32 cellular contexts compared by ENCODE assay signal in the genomic region with DNA sequence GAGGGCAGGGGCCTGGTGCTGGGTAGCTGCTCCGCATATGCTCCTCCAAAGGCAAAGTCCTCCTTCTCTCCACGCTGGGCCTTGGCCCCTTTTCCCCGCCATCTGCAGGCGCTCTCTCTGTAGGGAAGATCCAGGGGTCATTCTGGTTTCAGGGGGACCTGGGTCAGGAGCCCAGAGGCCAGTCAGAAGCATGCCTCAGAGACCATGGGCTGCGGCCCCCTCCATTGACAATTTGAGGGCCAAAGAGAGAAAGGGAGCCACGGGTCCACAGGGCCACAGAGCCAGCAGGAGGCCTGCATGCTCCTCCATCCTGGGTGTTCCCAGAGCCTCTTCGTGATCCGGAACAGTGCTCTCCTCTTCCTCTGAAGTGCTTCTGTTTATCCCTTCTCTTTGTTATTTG. TPM values are rescaled to one million over a fixed set of nuclear protein-coding genes. Genes with fewer than 3 reads are reported as not detected.
"Had no signal": no experiment of that assay in that cellular context is flagged by ENCODE, and none has a peak within 500 bp of the region (broad histone marks: within the 10 kb centered on the region; RNA-seq: fewer than 3 reads in every experiment).

No MANE protein-coding gene starts in this region.

- H3K27me3 Mint-ChIP-seq: activated CD8-positive, alpha-beta T cell treated with anti-CD3 and anti-CD28 coated beads for 36 hours; activated naive CD8-positive, alpha-beta T cell treated with anti-CD3 and anti-CD28 coated beads for 36 hours; activated T-helper 17 cell treated with anti-CD3 and anti-CD28 coated beads, Interleukin-2, amount 50 U/mL, for 72 hours; naive thymus-derived CD4-positive, alpha-beta T cell; stimulated activated memory B cell treated with anti-CD40 and anti-IgM and Interleukin-4, amounts not matched to agents 10 μg/mL and 1 μg/mL and 100 μg/mL, for 72 hours; stimulated activated naive CD8-positive, alpha-beta T cell treated with anti-CD3 and anti-CD28 coated beads, Interleukin-15, amount 100 ng/mL, for 72 hours had no signal

- H3K4me1 ChIP-seq: adrenal gland, ascending aorta, tibial artery had no signal

- H3K4me3 Mint-ChIP-seq: activated CD8-positive, alpha-beta T cell treated with anti-CD3 and anti-CD28 coated beads for 36 hours; activated naive CD8-positive, alpha-beta T cell treated with anti-CD3 and anti-CD28 coated beads for 36 hours; activated T-cell treated with anti-CD3 and anti-CD28 coated beads, Interleukin-2, amount 50 U/mL, for 4 hours; activated T-helper 17 cell treated with anti-CD3 and anti-CD28 coated beads, Interleukin-2, amount 50 U/mL, for 72 hours; endodermal cell; naive thymus-derived CD4-positive, alpha-beta T cell; stimulated activated memory B cell treated with anti-CD40 and anti-IgM and Interleukin-4, amounts not matched to agents 10 μg/mL and 1 μg/mL and 100 μg/mL, for 72 hours; stimulated activated naive CD8-positive, alpha-beta T cell treated with anti-CD3 and anti-CD28 coated beads, Interleukin-15, amount 100 ng/mL, for 72 hours; WTC11 had no signal

- H3K36me3 Mint-ChIP-seq: activated naive CD8-positive, alpha-beta T cell treated with anti-CD3 and anti-CD28 coated beads for 36 hours; stimulated activated memory B cell treated with anti-CD40 and anti-IgM and Interleukin-4, amounts not matched to agents 10 μg/mL and 1 μg/mL and 100 μg/mL, for 72 hours had no signal

- H3K27ac ChIP-seq: adrenal gland, ascending aorta, brain microvascular endothelial cell, tibial artery had no signal

- H3K9me3 Mint-ChIP-seq: activated CD8-positive, alpha-beta T cell treated with anti-CD3 and anti-CD28 coated beads for 36 hours; activated naive CD8-positive, alpha-beta T cell treated with anti-CD3 and anti-CD28 coated beads for 36 hours; activated T-cell treated with anti-CD3 and anti-CD28 coated beads, Interleukin-2, amount 50 U/mL, for 4 hours; activated T-helper 17 cell treated with anti-CD3 and anti-CD28 coated beads, Interleukin-2, amount 50 U/mL, for 72 hours; endodermal cell; naive thymus-derived CD4-positive, alpha-beta T cell; stimulated activated memory B cell treated with anti-CD40 and anti-IgM and Interleukin-4, amounts not matched to agents 10 μg/mL and 1 μg/mL and 100 μg/mL, for 72 hours; stimulated activated naive CD8-positive, alpha-beta T cell treated with anti-CD3 and anti-CD28 coated beads, Interleukin-15, amount 100 ng/mL, for 72 hours; WTC11 had no signal

- H3K27ac Mint-ChIP-seq: activated CD8-positive, alpha-beta T cell treated with anti-CD3 and anti-CD28 coated beads for 36 hours; activated naive CD8-positive, alpha-beta T cell treated with anti-CD3 and anti-CD28 coated beads for 36 hours; activated T-helper 17 cell treated with anti-CD3 and anti-CD28 coated beads, Interleukin-2, amount 50 U/mL, for 72 hours; stimulated activated memory B cell treated with anti-CD40 and anti-IgM and Interleukin-4, amounts not matched to agents 10 μg/mL and 1 μg/mL and 100 μg/mL, for 72 hours; WTC11 had no signal

- DNase-seq: activated CD4-positive, alpha-beta T cell treated with anti-CD3 and anti-CD28 coated beads for 1 hour; activated CD4-positive, alpha-beta T cell treated with anti-CD3 and anti-CD28 coated beads, Interleukin-2, amount 50 U/mL, for 1 hour; activated CD8-positive, alpha-beta T cell treated with anti-CD3 and anti-CD28 coated beads for 36 hours; activated naive CD4-positive, alpha-beta T cell; activated naive CD8-positive, alpha-beta T cell treated with anti-CD3 and anti-CD28 coated beads for 36 hours; activated T-cell treated with anti-CD3 and anti-CD28 coated beads, Interleukin-2, amount 50 U/mL, for 4 hours; brain microvascular endothelial cell; caudate nucleus; endodermal cell; left cardiac atrium; left ventricle myocardium superior; midbrain; naive thymus-derived CD4-positive, alpha-beta T cell; stimulated activated CD4-positive, alpha-beta T cell treated with anti-CD3 and anti-CD28 coated beads, Interleukin-12 subunit alpha, Interleukin-12 subunit beta, amount 100 ng/mL, for 4 hours; stimulated activated CD4-positive, alpha-beta T cell treated with anti-CD3 and anti-CD28 coated beads, Interleukin-4, amount 100 ng/mL, for 1 hour; stimulated activated CD8-positive, alpha-beta memory T cell treated with anti-CD3 and anti-CD28 coated beads, Interleukin-4, amount 100 ng/mL, for 48 hours; stimulated activated naive CD8-positive, alpha-beta T cell treated with anti-CD3 and anti-CD28 coated beads, Interleukin-15, amount 100 ng/mL, for 72 hours; substantia nigra; T-helper 2 cell had no signal

- H3K27me3 ChIP-seq: adrenal gland, ascending aorta, brain microvascular endothelial cell, foreskin keratinocyte, tibial artery had no signal

- H3K4me3 ChIP-seq: adrenal gland, ascending aorta, tibial artery had no signal

- H3K9me3 ChIP-seq: adrenal gland, ascending aorta, tibial artery had no signal

- ATAC-seq: activated CD8-positive, alpha-beta T cell treated with anti-CD3 and anti-CD28 coated beads for 36 hours; activated T-cell treated with anti-CD3 and anti-CD28 coated beads, Interleukin-2, amount 50 U/mL, for 4 hours; activated T-helper 17 cell treated with anti-CD3 and anti-CD28 coated beads, Interleukin-2, amount 50 U/mL, for 72 hours; esophagus mucosa; left cardiac atrium; left ventricle myocardium superior; naive thymus-derived CD4-positive, alpha-beta T cell; stimulated activated memory B cell treated with anti-CD40 and anti-IgM and Interleukin-4, amounts not matched to agents 10 μg/mL and 1 μg/mL and 100 μg/mL, for 72 hours; stimulated activated naive CD8-positive, alpha-beta T cell treated with anti-CD3 and anti-CD28 coated beads, Interleukin-15, amount 100 ng/mL, for 72 hours; WTC11 had no signal

RNA-seq across cellular contexts. Expression of a gene that starts 2.1 kb away (rescaled TPM):
- total RNA-seq: activated CD8-positive, alpha-beta T cell treated with anti-CD3 and anti-CD28 coated beads for 36 hours; activated naive CD8-positive, alpha-beta T cell treated with anti-CD3 and anti-CD28 coated beads for 36 hours; activated T-cell treated with anti-CD3 and anti-CD28 coated beads, Interleukin-2, amount 50 U/mL, for 4 hours; activated T-helper 17 cell treated with anti-CD3 and anti-CD28 coated beads, Interleukin-2, amount 50 U/mL, for 72 hours; ascending aorta; esophagus mucosa; foreskin keratinocyte; glomerular endothelial cell; left cardiac atrium; left ventricle myocardium superior; lung microvascular endothelial cell; naive thymus-derived CD4-positive, alpha-beta T cell; osteocyte; posterior vena cava; ureter had no signal
- polyA plus RNA-seq: foreskin keratinocyte; naive thymus-derived CD4-positive, alpha-beta T cell had no signal

RNA-seq across cellular contexts. Expression of a gene that starts 42.6 kb away (rescaled TPM):
- total RNA-seq: ascending aorta, foreskin keratinocyte, glomerular endothelial cell, left ventricle myocardium superior, lung microvascular endothelial cell, posterior vena cava had no signal
- polyA plus RNA-seq: naive thymus-derived CD4-positive, alpha-beta T cell had no signal
